Comparison of ENCODE assay signal across 8 cellular contexts in the genomic region with DNA sequence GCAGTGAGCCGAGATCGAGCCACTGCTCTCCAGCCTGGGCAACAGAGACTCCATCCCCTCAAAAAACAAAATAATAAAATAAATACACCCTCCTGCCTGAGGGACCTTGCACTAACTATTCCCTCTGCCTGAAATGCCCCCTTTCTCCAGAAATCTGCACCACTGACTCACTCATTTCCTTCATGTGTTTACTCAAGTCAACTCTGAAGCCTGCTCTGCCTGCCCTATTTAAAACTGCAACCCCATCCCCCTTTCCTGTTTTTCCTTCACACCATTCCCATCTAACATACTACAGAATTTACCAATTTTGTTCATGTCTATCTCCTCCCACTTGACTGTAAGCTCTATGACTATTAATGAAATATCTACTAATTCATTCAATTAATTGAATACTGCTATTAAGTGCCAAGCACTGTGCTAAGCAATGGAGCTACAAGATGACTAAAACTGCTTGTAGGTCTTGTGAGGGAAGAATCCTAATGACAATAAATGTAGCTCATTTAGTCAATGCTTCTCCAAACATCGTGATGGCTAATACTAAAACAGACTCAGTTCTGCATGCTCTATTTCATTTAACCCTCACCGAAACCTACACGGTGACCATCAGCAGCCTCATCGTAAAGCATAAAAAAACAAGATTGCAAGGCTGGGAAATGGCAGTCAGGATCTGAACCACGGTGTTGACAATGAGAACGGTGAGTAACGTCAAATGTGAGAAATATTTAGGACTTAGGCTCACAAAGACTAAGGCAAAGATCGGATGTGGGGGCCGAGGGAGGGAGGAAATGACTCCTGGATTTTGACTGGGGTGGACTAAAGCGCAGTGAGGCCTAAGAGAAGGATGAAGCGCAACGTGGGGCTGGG. TPM values are rescaled to one million over a fixed set of nuclear protein-coding genes. Genes with fewer than 3 reads are reported as not detected.
DNase-seq lines count a peak whose midpoint lies in the region; ATAC-seq and TF ChIP-seq lines count a peak whose summit lies in the region.

No MANE protein-coding gene starts in this region.

- peak overlapping the region; percentile 96 for H3K4me3 ChIP-seq in kidney epithelial cell (ENCODE audit: low read depth, low read length)

- no peaks in the 10 kb centered on the region for H3K27me3 ChIP-seq in kidney epithelial cell (ENCODE audit: control insufficient read depth, insufficient read depth, low read length)

- no peaks in the 10 kb centered on the region for H3K36me3 ChIP-seq in kidney epithelial cell (ENCODE audit: control insufficient read depth, insufficient read depth, low read length)

- peak overlapping the region; percentile 96 for H3K27ac ChIP-seq in substantia nigra (ENCODE audit: low read depth, low read length, poor library complexity, severe bottlenecking)

- DNase-seq in ELR (ENCODE audit: low read depth) (peak; percentile 78), LHCN-M2 (ENCODE audit: low read depth) (peak; percentile 65), amniotic epithelial cell (ENCODE audit: low read depth) (peak; percentile 55), kidney epithelial cell (ENCODE audit: low read depth) (peak; percentile 37), substantia nigra (lab: John Stamatoyannopoulos, UW) (no peak), GM19238 (ENCODE audit: insufficient read length, low spot score) (no peak)
- no peak for DNase-seq in stimulated activated naive CD4-positive, alpha-beta T cell (lab: John Stamatoyannopoulos, UW)

- TF ChIP-seq CTCF in kidney epithelial cell (IDR thresholded peaks at IDR 0.05; ENCODE audit: insufficient read depth, low read length, poor library complexity, severe bottlenecking) = no peak

- ATAC-seq in HG03460 (IDR thresholded peaks at IDR 0.05; ENCODE audit: unreplicated experiment) = no peak

RNA-seq across cellular contexts. Expression of gene TMEM39B, which starts 0.7 kb away (rescaled TPM):
- 8.1 and 10.4 TPM in 2 replicates for total RNA-seq in LHCN-M2 (2014; rRNA removed)
- polyA plus RNA-seq in LHCN-M2 (2012) = 15.9 TPM
- 5.2 and 5.8 TPM in 2 replicates for total RNA-seq in kidney epithelial cell

RNA-seq across cellular contexts. Expression of gene KPNA6, which starts 35.9 kb away (rescaled TPM):
- total RNA-seq in LHCN-M2 (2014; rRNA removed) (50.8 and 57.4 TPM in 2 replicates), kidney epithelial cell (46.5 and 47.0 TPM in 2 replicates)
- 24.4 TPM for polyA plus RNA-seq in LHCN-M2 (2012)

RNA-seq across cellular contexts. Expression of gene KHDRBS1, which starts 58.3 kb away (rescaled TPM):
- total RNA-seq in LHCN-M2 (2014; rRNA removed) (58.9 and 72.6 TPM in 2 replicates), kidney epithelial cell (95.8 and 110 TPM in 2 replicates)
- 95.9 TPM for polyA plus RNA-seq in LHCN-M2 (2012)

Comparison
In these comparisons a context has a peak if more than half of its experiments do, and no peak if none do; other contexts are left out.
1. DNase-seq: peak in ELR (single experiment), LHCN-M2 (single experiment), amniotic epithelial cell (single experiment) and kidney epithelial cell (single experiment); none in substantia nigra (0 of 49), GM19238 (single experiment) and stimulated activated naive CD4-positive, alpha-beta T cell (0 of 6).